29 cellular contexts compared by ENCODE assay signal in the genomic region with DNA sequence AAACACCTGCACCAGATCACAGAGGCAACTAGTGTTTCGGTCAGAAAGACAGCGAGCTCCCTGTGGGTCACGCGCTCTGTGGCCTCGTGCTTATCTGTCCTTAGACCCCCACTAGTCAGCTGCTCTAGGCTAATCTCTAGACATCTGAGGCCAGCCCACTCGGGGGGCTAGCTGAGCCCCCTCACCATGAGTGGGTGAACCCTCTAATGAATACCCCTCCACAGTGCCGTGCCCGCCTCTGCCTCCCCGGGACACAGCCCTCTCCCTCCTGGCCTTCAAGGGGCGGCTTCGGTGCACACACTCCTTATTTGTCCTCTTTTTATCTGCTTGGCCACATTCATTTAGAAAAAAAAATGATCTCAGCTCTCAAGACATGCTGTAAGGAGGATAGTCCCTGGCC.
"Had no signal": no experiment of that assay in that cellular context is flagged by ENCODE, and none has a peak within 500 bp of the region (broad histone marks: within the 10 kb centered on the region; RNA-seq: fewer than 3 reads in every experiment).

No MANE protein-coding gene starts in this region.

- H3K4me3 ChIP-seq: heart left ventricle, left lung, lower lobe of right lung, mucosa of descending colon, pancreas, right atrium auricular region, right lobe of liver, skin epidermis, suprapubic skin, thoracic aorta, tibial artery, uterus had no signal

- H3K36me3 ChIP-seq: heart left ventricle, left lung, lower lobe of right lung, pancreas, right atrium auricular region, right lobe of liver, suprapubic skin, thoracic aorta, tibial artery, uterus had no signal

- H3K36me3 Mint-ChIP-seq: immature natural killer cell; mesothelial cell of epicardium; natural killer cell treated with Interleukin-12 subunit alpha and Interleukin-12 subunit beta and Interleukin-15 and Interleukin-18, amount 100 ng/mL, for 72 hours; type B pancreatic cell had no signal

- H3K4me1 ChIP-seq: lower lobe of right lung, pancreas, right lobe of liver, suprapubic skin, uterus had no signal

- H3K4me1 Mint-ChIP-seq: immature natural killer cell; naive thymus-derived CD4-positive, alpha-beta T cell had no signal

- H3K27ac Mint-ChIP-seq: immature natural killer cell; mesothelial cell of epicardium; naive thymus-derived CD4-positive, alpha-beta T cell; natural killer cell treated with Interleukin-12 subunit alpha and Interleukin-12 subunit beta and Interleukin-15 and Interleukin-18, amount 100 ng/mL, for 72 hours; stimulated activated naive CD8-positive, alpha-beta T cell treated with anti-CD3 and anti-CD28 coated beads, Interleukin-15, Interleukin-2, amounts not matched to agents 100 ng/mL and 50 ng/mL, for 24 hours; type B pancreatic cell had no signal

- H3K27ac ChIP-seq: heart left ventricle, left lung, lower lobe of right lung, pancreas, right atrium auricular region, right lobe of liver, skin epidermis, suprapubic skin, thoracic aorta, tibial artery, uterus had no signal

- H3K27me3 ChIP-seq: pancreas, right atrium auricular region, right lobe of liver had no signal

- H3K9me3 ChIP-seq: left lung, lower lobe of right lung, mucosa of descending colon, pancreas, right lobe of liver, suprapubic skin, thoracic aorta, uterus had no signal

- H3K4me3 Mint-ChIP-seq: immature natural killer cell; mesothelial cell of epicardium; naive thymus-derived CD4-positive, alpha-beta T cell; natural killer cell treated with Interleukin-12 subunit alpha and Interleukin-12 subunit beta and Interleukin-15 and Interleukin-18, amount 100 ng/mL, for 72 hours; neural crest cell; stimulated activated naive CD8-positive, alpha-beta T cell treated with anti-CD3 and anti-CD28 coated beads, Interleukin-15, Interleukin-2, amounts not matched to agents 100 ng/mL and 50 ng/mL, for 24 hours; type B pancreatic cell had no signal

- DNase-seq: heart left ventricle; hypothalamus; immature natural killer cell; kidney; left colon; left lung; lower lobe of right lung; mammary epithelial cell; mesendoderm; mucosa of descending colon; naive thymus-derived CD4-positive, alpha-beta T cell; pancreas; stimulated activated CD4-positive, alpha-beta T cell treated with anti-CD3 and anti-CD28 coated beads, Interleukin-12 subunit alpha, Interleukin-12 subunit beta, amount 100 ng/mL, for 4 hours; stimulated activated CD4-positive, alpha-beta T cell treated with anti-CD3 and anti-CD28 coated beads, Interleukin-15, amount 100 ng/mL, for 24 hours; stimulated activated CD4-positive, alpha-beta T cell treated with anti-CD3 and anti-CD28 coated beads, Interleukin-2, amount 100 ng/mL, for 24 hours; stimulated activated CD4-positive, alpha-beta T cell treated with anti-CD3 and anti-CD28 coated beads, Interleukin-4, amount 100 ng/mL, for 1 hour; stimulated activated naive CD4-positive, alpha-beta T cell; uterus had no signal

- H3K9me3 Mint-ChIP-seq: neural crest cell, type B pancreatic cell had no signal

- ATAC-seq: heart left ventricle; left colon; left lung; lower lobe of right lung; mucosa of descending colon; naive thymus-derived CD4-positive, alpha-beta T cell; pancreas had no signal
